In genomic region chr10:3272300-3272699, GRCh38 we compare ENCODE assay signal across 25 cellular contexts.
DNase-seq lines count a peak whose midpoint lies in the region; ATAC-seq, FAIRE-seq and TF ChIP-seq lines count a peak whose summit lies in the region.
"Had no signal": no experiment of that assay in that cellular context is flagged by ENCODE, and none has a peak within 500 bp of the region (broad histone marks: within the 10 kb centered on the region; RNA-seq: fewer than 3 reads in every experiment).

No MANE protein-coding gene starts in this region.

- H3K36me3 ChIP-seq in iPS-20b (ENCODE audit: insufficient read depth, low read depth, low read length) (no peaks in the 10 kb centered on the region), neural progenitor cell (no peaks in the 10 kb centered on the region), pancreas (no peaks in the 10 kb centered on the region)
- H3K36me3 ChIP-seq: BLaER1 had no signal

- peak overlapping the region; percentile 21; the same call in 1 of the 2 replicates for H3K4me3 ChIP-seq in iPS-20b (ENCODE audit: low read length)
- H3K4me3 ChIP-seq in neural progenitor cell = no peak overlapping the region
- H3K4me3 ChIP-seq in pancreas = no peak overlapping the region
- H3K4me3 ChIP-seq: BLaER1, GM12878 had no signal

- TF ChIP-seq CTCF in neural progenitor cell (IDR thresholded peaks at IDR 0.05) = no peak
- TF ChIP-seq CTCF in pancreas (IDR thresholded peaks at IDR 0.05) = no peak

- H3K27ac ChIP-seq in iPS-20b (ENCODE audit: low read length) (no peak overlapping the region), neural progenitor cell (no peak overlapping the region), pancreas (no peak overlapping the region)
- H3K27ac ChIP-seq: 22Rv1, BLaER1, C4-2B had no signal

- peaks cover 26% of the 10 kb centered on the region for H3K9me3 Mint-ChIP-seq in neural progenitor cell
- H3K9me3 Mint-ChIP-seq: CD8-positive, alpha-beta T cell had no signal

- H3K4me1 Mint-ChIP-seq in neural progenitor cell = peaks cover 51% of the 10 kb centered on the region
- H3K4me1 Mint-ChIP-seq: B cell; CD4-positive, CD25-positive, alpha-beta regulatory T cell had no signal

- intact Hi-C loops in pancreas (cut with DNase I) = no loop called here

- H3K4me1 ChIP-seq in iPS-20b (ENCODE audit: insufficient read depth, low read length) = peaks cover 27% of the 10 kb centered on the region; the same call in 1 of the 2 replicates
- peaks cover 17% of the 10 kb centered on the region for H3K4me1 ChIP-seq in neural progenitor cell
- H3K4me1 ChIP-seq in pancreas = no peaks in the 10 kb centered on the region
- H3K4me1 ChIP-seq: BLaER1 had no signal

- no peaks in the 10 kb centered on the region for H4K20me1 ChIP-seq in neural progenitor cell (ENCODE audit: low read depth)
- H4K20me1 ChIP-seq: BLaER1 had no signal

- H3K4me2 ChIP-seq in neural progenitor cell = peak overlapping the region; percentile 32
- H3K4me2 ChIP-seq: BLaER1 had no signal

- H3K4me3 Mint-ChIP-seq in neural progenitor cell = no peak overlapping the region
- H3K4me3 Mint-ChIP-seq: B cell; CD4-positive, CD25-positive, alpha-beta regulatory T cell; CD8-positive, alpha-beta T cell had no signal

- peak; percentile 24 for DNase-seq in NCI-H146 (lab: John Stamatoyannopoulos, UW)
- DNase-seq in NCI-H146 treated with DMSO at 0.1 percent for 48 hours (lab: John Stamatoyannopoulos, UW; ENCODE audit: unreplicated experiment) = no peak
- DNase-seq in dermis blood vessel endothelial cell = peak; percentile 86
- peak; percentile 42 for DNase-seq in neural progenitor cell (ENCODE audit: low spot score)
- DNase-seq in cortex of kidney (lab: John Stamatoyannopoulos, UW) = no peak
- no peak for DNase-seq in pancreas
- DNase-seq: CD4-positive, CD25-positive, alpha-beta regulatory T cell; CD8-positive, alpha-beta T cell; DMS 273 treated with DMSO at 0.1 percent for 48 hours; DMS79; EL; GDM1; H7; HCEC 1CT had no signal

- ATAC-seq in GM21528 (IDR thresholded peaks at IDR 0.05; ENCODE audit: low FRiP score, unreplicated experiment) (no peak), pancreas (no peak)
- ATAC-seq: CD8-positive, alpha-beta T cell; GM12878 had no signal

- no peaks in the 10 kb centered on the region for H3F3A ChIP-seq in neural progenitor cell (ENCODE audit: low read depth)

- H3K27me3 ChIP-seq in iPS-20b (ENCODE audit: insufficient read depth, low read length) (no peaks in the 10 kb centered on the region; the same call in 1 of the 2 replicates), neural progenitor cell (no peaks in the 10 kb centered on the region), pancreas (no peaks in the 10 kb centered on the region)
- H3K27me3 ChIP-seq: BLaER1 had no signal

- H3K27ac Mint-ChIP-seq in neural progenitor cell = peak overlapping the region; percentile 65
- H3K27ac Mint-ChIP-seq: B cell; CD4-positive, CD25-positive, alpha-beta regulatory T cell; CD8-positive, alpha-beta T cell had no signal

- no peak overlapping the region for H2AFZ ChIP-seq in neural progenitor cell (replicated peaks)

- H3K9me3 ChIP-seq in iPS-20b (ENCODE audit: insufficient read depth, low read depth, low read length) = no peaks in the 10 kb centered on the region
- no peaks in the 10 kb centered on the region for H3K9me3 ChIP-seq in neural progenitor cell (ENCODE audit: low read depth)
- no peaks in the 10 kb centered on the region for H3K9me3 ChIP-seq in pancreas

- FAIRE-seq in pancreas (lab: Jason Lieb, UNC) = no peak
- FAIRE-seq: A204.1, D721Med, GM12878, GM19239, H1 had no signal

- H3K36me3 Mint-ChIP-seq in neural progenitor cell = no peaks in the 10 kb centered on the region
- H3K36me3 Mint-ChIP-seq: CD4-positive, CD25-positive, alpha-beta regulatory T cell; CD8-positive, alpha-beta T cell had no signal

- H3K9ac ChIP-seq in iPS-20b (ENCODE audit: low read depth, low read length) (no peak overlapping the region), neural progenitor cell (no peak overlapping the region)
- H3K9ac ChIP-seq: BLaER1 had no signal

- WGBS in pancreas, 2 donors = 61 to 80% methylated on average over 5 of the region's 5 CpGs

- H3K79me2 ChIP-seq in neural progenitor cell (ENCODE audit: low read depth) = no peaks in the 10 kb centered on the region

- peaks cover 7% of the 10 kb centered on the region for H3K27me3 Mint-ChIP-seq in neural progenitor cell (ENCODE audit: insufficient read depth, low read depth)

Comparison
In these comparisons a context has a peak if more than half of its experiments do, and no peak if none do; other contexts are left out.
1. DNase-seq: peak in NCI-H146 (single experiment), dermis blood vessel endothelial cell (single experiment) and neural progenitor cell (single experiment); none in NCI-H146 treated with DMSO at 0.1 percent for 48 hours (single experiment), cortex of kidney (single experiment) and pancreas (0 of 6).